Comparison of ENCODE assay signal across 2 cellular contexts in genomic region chr22:21003782-21004181, GRCh38.
TF ChIP-seq lines count a peak whose summit lies in the region.

No MANE protein-coding gene starts in this region.

TF ChIP-seq in A549, 52 proteins besides CTCF, POLR2A, EP300 and RAD21:
- no peak for TF ChIP-seq HES2 (IDR thresholded peaks at IDR 0.05)
- TF ChIP-seq JUN (IDR thresholded peaks at IDR 0.05) = no peak
- TF ChIP-seq RCOR1 (IDR thresholded peaks at IDR 0.05; ENCODE audit: low read depth, low read length) = no peak
- no peak for TF ChIP-seq CBX2 (IDR thresholded peaks at IDR 0.05; ENCODE audit: borderline replicate concordance, low read depth)
- no peak for TF ChIP-seq EHMT2 (IDR thresholded peaks at IDR 0.05; ENCODE audit: low read depth)
- no peak for TF ChIP-seq NR3C1 (IDR thresholded peaks at IDR 0.05)
- TF ChIP-seq ATOH8 (CRISPR knock-in tag; IDR thresholded peaks at IDR 0.05; ENCODE audit: low read depth) = no peak
- no peak for TF ChIP-seq PHF8 (IDR thresholded peaks at IDR 0.05; ENCODE audit: borderline replicate concordance, low read depth)
- no peak for TF ChIP-seq EHF (CRISPR knock-in tag; IDR thresholded peaks at IDR 0.05)
- no peak for TF ChIP-seq TP53 (CRISPR knock-in tag; IDR thresholded peaks at IDR 0.05)
- no peak for TF ChIP-seq FOSB (CRISPR knock-in tag; IDR thresholded peaks at IDR 0.05)
- no peak for TF ChIP-seq POLR2AphosphoS2 (conservative IDR thresholded peaks at IDR 0.05; ENCODE audit: low read length)
- no peak for TF ChIP-seq TFCP2L1 (CRISPR knock-in tag; IDR thresholded peaks at IDR 0.05)
- TF ChIP-seq ZSCAN20 (CRISPR knock-in tag; IDR thresholded peaks at IDR 0.05) = no peak
- TF ChIP-seq FOSL2 (IDR thresholded peaks at IDR 0.05) = no peak
- TF ChIP-seq FOSL2 (CRISPR knock-in tag; IDR thresholded peaks at IDR 0.05) = no peak
- TF ChIP-seq SREBF2 (IDR thresholded peaks at IDR 0.05) = no peak
TF ChIP-seq in A549: peak in this region for 0.

TF ChIP-seq in HepG2, 621 proteins besides CTCF, POLR2A, EP300 and RAD21:
- TF ChIP-seq BRD4 (CRISPR knock-in tag; IDR thresholded peaks at IDR 0.05) = no peak
- peak; percentile 27; the same call in 1 of the 2 replicates for TF ChIP-seq ZNF574 (CRISPR knock-in tag; IDR thresholded peaks at IDR 0.05)
- peak; percentile 63; the same call in 1 of the 2 replicates for TF ChIP-seq TFAP4 (IDR thresholded peaks at IDR 0.05; ENCODE audit: borderline replicate concordance, low read depth)
- TF ChIP-seq SMAD3 (CRISPR knock-in tag; IDR thresholded peaks at IDR 0.05) = no peak
- TF ChIP-seq PRDM15 (CRISPR knock-in tag; IDR thresholded peaks at IDR 0.05) = no peak
- TF ChIP-seq TRIM24 (CRISPR knock-in tag; IDR thresholded peaks at IDR 0.05) = no peak
- TF ChIP-seq ZNF772 (CRISPR knock-in tag; IDR thresholded peaks at IDR 0.05) = no peak
- TF ChIP-seq ESRRA (CRISPR knock-in tag; IDR thresholded peaks at IDR 0.05; ENCODE audit: low read depth) = no peak
- no peak for TF ChIP-seq MBNL3 (CRISPR knock-in tag; conservative IDR thresholded peaks at IDR 0.05)
- TF ChIP-seq SALL1 (CRISPR knock-in tag; IDR thresholded peaks at IDR 0.05) = peak; percentile 33; the same call in 1 of the 2 replicates
- TF ChIP-seq HNF1A (IDR thresholded peaks at IDR 0.05; ENCODE audit: low read depth) = no peak
- no peak for TF ChIP-seq HNF1A (CRISPR knock-in tag; IDR thresholded peaks at IDR 0.05; ENCODE audit: borderline replicate concordance)
- no peak for TF ChIP-seq ZSCAN29 (CRISPR knock-in tag; conservative IDR thresholded peaks at IDR 0.05)
- TF ChIP-seq ERF (CRISPR knock-in tag; IDR thresholded peaks at IDR 0.05) = no peak
